In genomic region chr1:192807221-192807967, GRCh38 we compare ENCODE assay signal across 8 cellular contexts. TPM values are rescaled to one million over a fixed set of nuclear protein-coding genes. Genes with fewer than 3 reads are reported as not detected.
DNase-seq lines count a peak whose midpoint lies in the region; ATAC-seq, FAIRE-seq and TF ChIP-seq lines count a peak whose summit lies in the region.

No MANE protein-coding gene starts in this region.

- DNase-seq in GM19239 (ENCODE audit: insufficient read length, low spot score) (no peak), T-helper 9 cell (peak; percentile 0), fibroblast of mammary gland (ENCODE audit: low read depth) (peak; percentile 72), KBM-7 (no peak), H4 (ENCODE audit: low spot score) (no peak)

- peak overlapping the region; percentile 90 for H3K9ac ChIP-seq in skeletal muscle satellite cell (ENCODE audit: low read depth, low read length)

- peak; percentile 64 for TF ChIP-seq CTCF in DOHH2 (IDR thresholded peaks at IDR 0.05; ENCODE audit: low read depth, low read length, poor library complexity, severe bottlenecking)
- peak; percentile 10 for TF ChIP-seq CTCF in fibroblast of mammary gland (conservative IDR thresholded peaks at IDR 0.05; ENCODE audit: control insufficient read depth, insufficient read depth, low read depth, low read length)

- peaks cover 20% of the 10 kb centered on the region for H3F3A ChIP-seq in DOHH2 (ENCODE audit: control insufficient read depth, insufficient read depth)

- FAIRE-seq in GM19239 (lab: Jason Lieb, UNC): peak; percentile 40

- in situ Hi-C loops in KBM-7 (cut with MboI; ENCODE audit: low pct_unique_long_range_greater_than_20kb, low sequenced_read_pairs): no loop called here

- peaks cover 16% of the 10 kb centered on the region for H3K79me2 ChIP-seq in DOHH2 (ENCODE audit: control insufficient read depth, low read length)

- H3K4me1 ChIP-seq in DOHH2 (ENCODE audit: control insufficient read depth, low read length): peaks cover 48% of the 10 kb centered on the region
- H3K4me1 ChIP-seq in skeletal muscle satellite cell (ENCODE audit: control insufficient read depth, insufficient read depth, low read length): peaks cover 23% of the 10 kb centered on the region

- H3K4me3 ChIP-seq in DOHH2 (ENCODE audit: low read length): peak overlapping the region; percentile 92
- H3K4me3 ChIP-seq in fibroblast of mammary gland (ENCODE audit: control insufficient read depth, low read depth, low read length): peak overlapping the region; percentile 13
- no peak overlapping the region for H3K4me3 ChIP-seq in skeletal muscle satellite cell (ENCODE audit: low read length)

- no peaks in the 10 kb centered on the region for H3K9me2 ChIP-seq in DOHH2 (replicated peaks; ENCODE audit: control insufficient read depth, low read length)

- no peaks in the 10 kb centered on the region for H3K27me3 ChIP-seq in DOHH2 (ENCODE audit: control insufficient read depth, low read length)
- H3K27me3 ChIP-seq in skeletal muscle satellite cell (ENCODE audit: control insufficient read depth, insufficient read depth, low read length): no peaks in the 10 kb centered on the region

- ATAC-seq in HG03280 (IDR thresholded peaks at IDR 0.05; ENCODE audit: unreplicated experiment): peak; percentile 34

- H3K9me3 ChIP-seq in DOHH2 (ENCODE audit: control insufficient read depth, insufficient read depth, low read length) (no peaks in the 10 kb centered on the region), skeletal muscle satellite cell (replicated peaks; ENCODE audit: low read length) (no peaks in the 10 kb centered on the region)

- peak overlapping the region; percentile 85 for H3K4me2 ChIP-seq in DOHH2 (ENCODE audit: low read length)
- H3K4me2 ChIP-seq in skeletal muscle satellite cell (ENCODE audit: low read length): peak overlapping the region; percentile 90

- H3K27ac ChIP-seq in DOHH2 (ENCODE audit: low read depth, low read length): peak overlapping the region; percentile 83

- H4K20me1 ChIP-seq in DOHH2 (ENCODE audit: control insufficient read depth, insufficient read depth, low read depth, low read length): 0 out of 2 replicates have a peak, but pooled peaks cover 8% of the 10 kb centered on the region

- peaks cover 25% of the 10 kb centered on the region for H3K36me3 ChIP-seq in DOHH2 (ENCODE audit: control insufficient read depth, low read length)
- peaks cover 20% of the 10 kb centered on the region for H3K36me3 ChIP-seq in skeletal muscle satellite cell (ENCODE audit: insufficient read depth, low read length)

RNA-seq across cellular contexts. Expression of gene RGS2, which starts 1.4 kb away (rescaled TPM):
- 8.4 and 14.4 TPM in 2 replicates for total RNA-seq in skeletal muscle satellite cell (2012; rRNA removed)
- 42.7 and 44.5 TPM in 2 replicates for total RNA-seq in H4 (2014; rRNA removed; shearing (Covaris generic))

Comparison
In these comparisons a context has a peak if more than half of its experiments do, and no peak if none do; other contexts are left out.
1. DNase-seq: peak in T-helper 9 cell (single experiment) and fibroblast of mammary gland (single experiment); none in GM19239 (single experiment), KBM-7 (single experiment) and H4 (single experiment).